Comparison of ENCODE assay signal across 10 cellular contexts in genomic region chr1:235336903-235337302, GRCh38. TPM values are rescaled to one million over a fixed set of nuclear protein-coding genes. Genes with fewer than 3 reads are reported as not detected.
A peak's percentile ranks its signal among the peaks of the same experiment; 100 is the strongest.
DNase-seq lines count a peak whose midpoint lies in the region; ATAC-seq lines count a peak whose summit lies in the region.
"Had no signal": no experiment of that assay in that cellular context is flagged by ENCODE, and none has a peak within 500 bp of the region (broad histone marks: within the 10 kb centered on the region; RNA-seq: fewer than 3 reads in every experiment).

No MANE protein-coding gene starts in this region.

- H3K27ac Mint-ChIP-seq in activated naive CD4-positive, alpha-beta T cell treated with anti-CD3 and anti-CD28 coated beads for 36 hours: peak overlapping the region; percentile 74
- peak overlapping the region; percentile 94 for H3K27ac Mint-ChIP-seq in activated CD8-positive, alpha-beta T cell treated with anti-CD3 and anti-CD28 coated beads, Interleukin-2, amount 10 ng/mL, durations not matched to agents 7 days and 5 days
- H3K27ac Mint-ChIP-seq in immature natural killer cell: peak overlapping the region; percentile 81 to 93 (median 90)
- H3K27ac Mint-ChIP-seq in stimulated activated naive CD8-positive, alpha-beta T cell treated with anti-CD3 and anti-CD28 coated beads, Interleukin-15, Interleukin-2, amounts not matched to agents 100 ng/mL and 50 ng/mL, for 24 hours: peak overlapping the region; percentile 83

- H3K27me3 Mint-ChIP-seq in activated naive CD4-positive, alpha-beta T cell treated with anti-CD3 and anti-CD28 coated beads for 36 hours (ENCODE audit: low read depth): no peaks in the 10 kb centered on the region
- H3K27me3 Mint-ChIP-seq in activated CD8-positive, alpha-beta T cell treated with anti-CD3 and anti-CD28 coated beads, Interleukin-2, amount 10 ng/mL, durations not matched to agents 7 days and 5 days (ENCODE audit: low read depth): no peaks in the 10 kb centered on the region
- no peaks in the 10 kb centered on the region for H3K27me3 Mint-ChIP-seq in immature natural killer cell (ENCODE audit: low read depth in 3 of 3)
- H3K27me3 Mint-ChIP-seq in stimulated activated naive CD8-positive, alpha-beta T cell treated with anti-CD3 and anti-CD28 coated beads, Interleukin-15, Interleukin-2, amounts not matched to agents 100 ng/mL and 50 ng/mL, for 24 hours: no peaks in the 10 kb centered on the region

- peak overlapping the region; percentile 37 for H3K4me3 Mint-ChIP-seq in activated naive CD4-positive, alpha-beta T cell treated with anti-CD3 and anti-CD28 coated beads for 36 hours
- H3K4me3 Mint-ChIP-seq in activated CD8-positive, alpha-beta T cell treated with anti-CD3 and anti-CD28 coated beads, Interleukin-2, amount 10 ng/mL, durations not matched to agents 7 days and 5 days: peak overlapping the region; percentile 65
- peak overlapping the region; percentile 63 to 77 (median 70) for H3K4me3 Mint-ChIP-seq in immature natural killer cell
- H3K4me3 Mint-ChIP-seq in stimulated activated naive CD8-positive, alpha-beta T cell treated with anti-CD3 and anti-CD28 coated beads, Interleukin-15, Interleukin-2, amounts not matched to agents 100 ng/mL and 50 ng/mL, for 24 hours: peak overlapping the region; percentile 65

- POLR2A ChIA-PET in activated CD8-positive, alpha-beta T cell treated with anti-CD3 and anti-CD28 coated beads, Interleukin-2, amount 10 ng/mL, durations not matched to agents 7 days and 5 days (lab: Charles Lee): interaction anchor here (0.7 kb wide), 1 partner anchor 31 kb away, joined by 3 read pairs; the partner anchor contains the start of gene TBCE

- peak; percentile 23 for DNase-seq in activated naive CD4-positive, alpha-beta T cell treated with anti-CD3 and anti-CD28 coated beads for 36 hours
- no peak for DNase-seq in activated naive CD4-positive, alpha-beta T cell (lab: John Stamatoyannopoulos, UW)
- peak; percentile 59 for DNase-seq in activated CD8-positive, alpha-beta T cell treated with anti-CD3 and anti-CD28 coated beads, Interleukin-2, amount 10 ng/mL, durations not matched to agents 7 days and 5 days
- DNase-seq in immature natural killer cell (peak; percentile 41 to 50 (median 42)), RKO (ENCODE audit: low spot score) (no peak), NCI-H1694 (lab: John Stamatoyannopoulos, UW) (no peak)
- DNase-seq: esophagus squamous epithelium, SW 1271 had no signal

- peaks cover 38% of the 10 kb centered on the region for H3K4me1 Mint-ChIP-seq in activated naive CD4-positive, alpha-beta T cell treated with anti-CD3 and anti-CD28 coated beads for 36 hours (ENCODE audit: low read depth)
- H3K4me1 Mint-ChIP-seq in activated CD8-positive, alpha-beta T cell treated with anti-CD3 and anti-CD28 coated beads, Interleukin-2, amount 10 ng/mL, durations not matched to agents 7 days and 5 days (ENCODE audit: low read depth): peaks cover 21% of the 10 kb centered on the region
- H3K4me1 Mint-ChIP-seq in immature natural killer cell: peaks cover 11 to 17% of the 10 kb centered on the region in 2 donors
- peaks cover 18% of the 10 kb centered on the region for H3K4me1 Mint-ChIP-seq in stimulated activated naive CD8-positive, alpha-beta T cell treated with anti-CD3 and anti-CD28 coated beads, Interleukin-15, Interleukin-2, amounts not matched to agents 100 ng/mL and 50 ng/mL, for 24 hours (ENCODE audit: low read depth)

- ATAC-seq in activated CD8-positive, alpha-beta T cell treated with anti-CD3 and anti-CD28 coated beads, Interleukin-2, amount 10 ng/mL, durations not matched to agents 7 days and 5 days: peak; percentile 98
- ATAC-seq in HG03139 (IDR thresholded peaks at IDR 0.05; ENCODE audit: unreplicated experiment): no peak

- intact Hi-C loops in activated naive CD4-positive, alpha-beta T cell treated with anti-CD3 and anti-CD28 coated beads for 36 hours (cut with micrococcal nuclease): loop anchor here (1.0 kb wide), 1 partner anchor 233 kb away; no protein-coding TSS in a partner anchor

- H3K9me3 Mint-ChIP-seq in activated naive CD4-positive, alpha-beta T cell treated with anti-CD3 and anti-CD28 coated beads for 36 hours: no peaks in the 10 kb centered on the region
- H3K9me3 Mint-ChIP-seq in activated CD8-positive, alpha-beta T cell treated with anti-CD3 and anti-CD28 coated beads, Interleukin-2, amount 10 ng/mL, durations not matched to agents 7 days and 5 days (ENCODE audit: insufficient read depth): no peaks in the 10 kb centered on the region
- H3K9me3 Mint-ChIP-seq in immature natural killer cell: no peaks in the 10 kb centered on the region
- H3K9me3 Mint-ChIP-seq in stimulated activated naive CD8-positive, alpha-beta T cell treated with anti-CD3 and anti-CD28 coated beads, Interleukin-15, Interleukin-2, amounts not matched to agents 100 ng/mL and 50 ng/mL, for 24 hours: no peaks in the 10 kb centered on the region

- CTCF ChIA-PET in activated naive CD4-positive, alpha-beta T cell treated with anti-CD3 and anti-CD28 coated beads for 36 hours (lab: Charles Lee): interaction anchor here (0.5 to 3.3 kb wide), 3 partner anchors 21 to 123 kb away, joined by 3 to 9 read pairs (median 7); no protein-coding TSS in a partner anchor
- CTCF ChIA-PET in activated CD8-positive, alpha-beta T cell treated with anti-CD3 and anti-CD28 coated beads, Interleukin-2, amount 10 ng/mL, durations not matched to agents 7 days and 5 days (lab: Charles Lee): interaction anchor here (1.1 to 1.9 kb wide), 2 partner anchors 80 to 168 kb away, joined by 3 to 14 read pairs; no protein-coding TSS in a partner anchor

- peaks cover 14% of the 10 kb centered on the region for H3K36me3 Mint-ChIP-seq in activated naive CD4-positive, alpha-beta T cell treated with anti-CD3 and anti-CD28 coated beads for 36 hours (ENCODE audit: low read depth)
- peaks cover 17% of the 10 kb centered on the region for H3K36me3 Mint-ChIP-seq in activated CD8-positive, alpha-beta T cell treated with anti-CD3 and anti-CD28 coated beads, Interleukin-2, amount 10 ng/mL, durations not matched to agents 7 days and 5 days (ENCODE audit: low read depth)
- H3K36me3 Mint-ChIP-seq in immature natural killer cell: peaks cover 0 to 9% (median 3%) of the 10 kb centered on the region in 3 donors
- peaks cover 18% of the 10 kb centered on the region for H3K36me3 Mint-ChIP-seq in stimulated activated naive CD8-positive, alpha-beta T cell treated with anti-CD3 and anti-CD28 coated beads, Interleukin-15, Interleukin-2, amounts not matched to agents 100 ng/mL and 50 ng/mL, for 24 hours (ENCODE audit: low read depth)

RNA-seq across cellular contexts. Expression of gene GGPS1, which starts 8.5 kb away (rescaled TPM):
- 10 to 100 TPM; 35.3 to 36.9 TPM for total RNA-seq in activated naive CD4-positive, alpha-beta T cell treated with anti-CD3 and anti-CD28 coated beads for 36 hours
- total RNA-seq in activated CD8-positive, alpha-beta T cell treated with anti-CD3 and anti-CD28 coated beads, Interleukin-2, amount 10 ng/mL, durations not matched to agents 7 days and 5 days: 10 to 100 TPM; 24.5 to 25.9 TPM
- 10 to 100 TPM; 38.8 to 60.1 (median 50.5) TPM for polyA plus RNA-seq in immature natural killer cell

RNA-seq across cellular contexts. Expression of gene ARID4B, which starts 8.9 kb away (rescaled TPM):
- 10 to 100 TPM; 39.9 to 43.8 TPM for total RNA-seq in activated naive CD4-positive, alpha-beta T cell treated with anti-CD3 and anti-CD28 coated beads for 36 hours
- total RNA-seq in activated CD8-positive, alpha-beta T cell treated with anti-CD3 and anti-CD28 coated beads, Interleukin-2, amount 10 ng/mL, durations not matched to agents 7 days and 5 days: 10 to 100 TPM; 43.3 to 45.7 TPM
- 10 to 100 TPM; 28.3 to 77.9 (median 34.2) TPM for polyA plus RNA-seq in immature natural killer cell

RNA-seq across cellular contexts. Expression of gene TBCE, which starts 30.3 kb away (rescaled TPM):
- 10 to 100 TPM; 18.8 to 22.1 TPM for total RNA-seq in activated naive CD4-positive, alpha-beta T cell treated with anti-CD3 and anti-CD28 coated beads for 36 hours
- total RNA-seq in activated CD8-positive, alpha-beta T cell treated with anti-CD3 and anti-CD28 coated beads, Interleukin-2, amount 10 ng/mL, durations not matched to agents 7 days and 5 days: 10 to 100 TPM; 28.1 to 31.9 TPM
- polyA plus RNA-seq in immature natural killer cell: 10 to 100 TPM in 2 of 3 donors, 1 to 10 TPM in 1; 6.0 to 21.1 (median 16.5) TPM

Comparison
In these comparisons a context has a peak if more than half of its experiments do, and no peak if none do; other contexts are left out.
1. DNase-seq: peak in activated naive CD4-positive, alpha-beta T cell treated with anti-CD3 and anti-CD28 coated beads for 36 hours (single experiment), activated CD8-positive, alpha-beta T cell treated with anti-CD3 and anti-CD28 coated beads, Interleukin-2, amount 10 ng/mL, durations not matched to agents 7 days and 5 days (single experiment) and immature natural killer cell (3 of 3); none in activated naive CD4-positive, alpha-beta T cell (0 of 4), RKO (single experiment) and NCI-H1694 (single experiment).
2. Peak in every context shown above with its lines, with median percentiles within 50 percentile points of each other: H3K27ac Mint-ChIP-seq and H3K4me3 Mint-ChIP-seq.